ENCODE assay signal across 34 cellular contexts in genomic region chrX:133973704-133974103, GRCh38. TPM values are rescaled to one million over a fixed set of nuclear protein-coding genes. Genes with fewer than 3 reads are reported as not detected.
"Had no signal": no experiment of that assay in that cellular context is flagged by ENCODE, and none has a peak within 500 bp of the region (broad histone marks: within the 10 kb centered on the region; RNA-seq: fewer than 3 reads in every experiment).

No MANE protein-coding gene starts in this region.

- H3K4me1 Mint-ChIP-seq: naive B cell; naive thymus-derived CD8-positive, alpha-beta T cell; stimulated activated memory B cell treated with anti-CD40 and anti-IgM and Interleukin-4, amounts not matched to agents 10 μg/mL and 1 μg/mL and 100 μg/mL, for 72 hours; stimulated activated naive CD8-positive, alpha-beta T cell treated with anti-CD3 and anti-CD28 coated beads, Interleukin-15, amount 100 ng/mL, for 72 hours had no signal

- H3K27ac ChIP-seq: ovary, parathyroid adenoma, psoas muscle, skin epidermis, spleen, suprapubic skin, testis, tibial artery, transverse colon, upper lobe of left lung, vagina had no signal

- H3K9me3 ChIP-seq: ovary, psoas muscle, spleen, suprapubic skin, testis, tibial artery, transverse colon, upper lobe of left lung, vagina had no signal

- H3K4me3 Mint-ChIP-seq: naive B cell; naive thymus-derived CD8-positive, alpha-beta T cell; natural killer cell treated with Interleukin-12 subunit alpha and Interleukin-12 subunit beta and Interleukin-15 and Interleukin-18, amount 100 ng/mL, for 72 hours; nephron progenitor cell; neural crest cell; stimulated activated memory B cell treated with anti-CD40 and anti-IgM and Interleukin-4, amounts not matched to agents 10 μg/mL and 1 μg/mL and 100 μg/mL, for 72 hours; stimulated activated naive CD8-positive, alpha-beta T cell treated with anti-CD3 and anti-CD28 coated beads, Interleukin-15, amount 100 ng/mL, for 72 hours had no signal

- H3K4me1 ChIP-seq: parathyroid adenoma, psoas muscle, spleen, suprapubic skin, testis, tibial artery, transverse colon, upper lobe of left lung, vagina had no signal

- H3K36me3 Mint-ChIP-seq: naive B cell; naive thymus-derived CD8-positive, alpha-beta T cell; natural killer cell treated with Interleukin-12 subunit alpha and Interleukin-12 subunit beta and Interleukin-15 and Interleukin-18, amount 100 ng/mL, for 72 hours; stimulated activated memory B cell treated with anti-CD40 and anti-IgM and Interleukin-4, amounts not matched to agents 10 μg/mL and 1 μg/mL and 100 μg/mL, for 72 hours had no signal

- ATAC-seq: naive thymus-derived CD8-positive, alpha-beta T cell; natural killer cell treated with Interleukin-12 subunit alpha and Interleukin-12 subunit beta and Interleukin-15 and Interleukin-18, amount 100 ng/mL, for 72 hours; psoas muscle; right cardiac atrium; sciatic nerve; stimulated activated memory B cell treated with anti-CD40 and anti-IgM and Interleukin-4, amounts not matched to agents 10 μg/mL and 1 μg/mL and 100 μg/mL, for 72 hours; stimulated activated naive CD8-positive, alpha-beta T cell treated with anti-CD3 and anti-CD28 coated beads, Interleukin-15, amount 100 ng/mL, for 72 hours; stimulated activated naive CD8-positive, alpha-beta T cell treated with anti-CD3 and anti-CD28 coated beads, Interleukin-15, Interleukin-2, amounts not matched to agents 100 U/mL and 50 U/mL, for 24 hours had no signal

- H3K9me3 Mint-ChIP-seq: naive B cell; naive thymus-derived CD8-positive, alpha-beta T cell; natural killer cell treated with Interleukin-12 subunit alpha and Interleukin-12 subunit beta and Interleukin-15 and Interleukin-18, amount 100 ng/mL, for 72 hours; neural crest cell; stimulated activated memory B cell treated with anti-CD40 and anti-IgM and Interleukin-4, amounts not matched to agents 10 μg/mL and 1 μg/mL and 100 μg/mL, for 72 hours; stimulated activated naive CD8-positive, alpha-beta T cell treated with anti-CD3 and anti-CD28 coated beads, Interleukin-15, amount 100 ng/mL, for 72 hours had no signal

- FAIRE-seq: urothelium cell line had no signal

- H3K27me3 Mint-ChIP-seq: progenitor cell of endocrine pancreas; stimulated activated memory B cell treated with anti-CD40 and anti-IgM and Interleukin-4, amounts not matched to agents 10 μg/mL and 1 μg/mL and 100 μg/mL, for 72 hours; stimulated activated naive CD8-positive, alpha-beta T cell treated with anti-CD3 and anti-CD28 coated beads, Interleukin-15, amount 100 ng/mL, for 72 hours had no signal

- H3K27me3 ChIP-seq: ovary, suprapubic skin, testis, tibial artery, transverse colon, upper lobe of left lung, vagina had no signal

- DNase-seq: naive B cell; naive thymus-derived CD8-positive, alpha-beta T cell; nephron progenitor cell; occipital lobe; ovary; posterior cingulate gyrus; psoas muscle; right cardiac atrium; spleen; stimulated activated CD4-positive, alpha-beta T cell treated with anti-CD3 and anti-CD28 coated beads, Interleukin-12 subunit alpha, Interleukin-12 subunit beta, amount 100 ng/mL, for 4 hours; stimulated activated CD4-positive, alpha-beta T cell treated with anti-CD3 and anti-CD28 coated beads, Interleukin-1b, Interleukin-23, amount 100 ng/mL, for 48 hours; stimulated activated CD4-positive, alpha-beta T cell treated with anti-CD3 and anti-CD28 coated beads, Interleukin-4, amount 100 ng/mL, for 1 hour; stimulated activated CD4-positive, alpha-beta T cell treated with anti-CD3 and anti-CD28 coated beads, Interleukin-4, amount 100 ng/mL, for 4 hours; stimulated activated CD8-positive, alpha-beta memory T cell treated with anti-CD3 and anti-CD28 coated beads, Interleukin-4, amount 100 ng/mL, for 48 hours; stimulated activated naive CD4-positive, alpha-beta T cell; stimulated activated naive CD8-positive, alpha-beta T cell treated with anti-CD3 and anti-CD28 coated beads, Interleukin-15, amount 100 ng/mL, for 72 hours; stimulated activated naive CD8-positive, alpha-beta T cell treated with anti-CD3 and anti-CD28 coated beads, Interleukin-15, Interleukin-2, amounts not matched to agents 100 U/mL and 50 U/mL, for 24 hours; substantia nigra; testis; tibial artery; transverse colon; upper lobe of left lung had no signal

- H3K79me2 ChIP-seq: parathyroid adenoma had no signal

- H3K4me3 ChIP-seq: ovary, psoas muscle, skin epidermis, smooth muscle cell, spleen, suprapubic skin, testis, tibial artery, transverse colon, upper lobe of left lung, vagina had no signal

- H3K4me2 ChIP-seq: smooth muscle cell had no signal

- H3K9ac ChIP-seq: parathyroid adenoma had no signal

- H2AFZ ChIP-seq: parathyroid adenoma had no signal

- H3K27ac Mint-ChIP-seq: naive B cell; naive thymus-derived CD8-positive, alpha-beta T cell; natural killer cell treated with Interleukin-12 subunit alpha and Interleukin-12 subunit beta and Interleukin-15 and Interleukin-18, amount 100 ng/mL, for 72 hours; nephron progenitor cell; progenitor cell of endocrine pancreas; stimulated activated memory B cell treated with anti-CD40 and anti-IgM and Interleukin-4, amounts not matched to agents 10 μg/mL and 1 μg/mL and 100 μg/mL, for 72 hours; stimulated activated naive CD8-positive, alpha-beta T cell treated with anti-CD3 and anti-CD28 coated beads, Interleukin-15, amount 100 ng/mL, for 72 hours had no signal

- H3K36me3 ChIP-seq: ovary, spleen, suprapubic skin, tibial artery, transverse colon, upper lobe of left lung, vagina had no signal

RNA-seq across cellular contexts. Expression of gene GPC3, which starts 11.7 kb away (rescaled TPM):
- total RNA-seq: naive thymus-derived CD8-positive, alpha-beta T cell; natural killer cell treated with Interleukin-12 subunit alpha and Interleukin-12 subunit beta and Interleukin-15 and Interleukin-18, amount 100 ng/mL, for 72 hours; osteoblast had no signal
